Comparison of ENCODE assay signal across 8 cellular contexts in the genomic region with DNA sequence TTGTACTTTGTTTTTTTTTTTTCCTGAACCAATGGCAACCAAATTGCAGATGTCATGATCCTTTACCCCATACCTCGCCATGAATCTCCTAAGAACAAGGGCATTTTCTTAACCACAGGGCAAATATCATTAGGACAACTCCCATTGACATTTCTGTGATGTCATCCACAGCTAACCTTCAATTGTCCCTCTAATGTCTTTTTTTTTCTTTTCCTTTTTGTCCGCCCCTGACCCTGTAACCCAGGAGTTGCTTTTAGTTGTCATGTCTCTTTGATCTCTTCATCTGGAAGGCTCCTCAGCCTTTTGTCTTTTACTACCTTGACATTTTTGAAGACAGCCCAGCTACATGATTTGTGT. TPM values are rescaled to one million over a fixed set of nuclear protein-coding genes. Genes with fewer than 3 reads are reported as not detected.
DNase-seq lines count a peak whose midpoint lies in the region; ATAC-seq and TF ChIP-seq lines count a peak whose summit lies in the region.

No MANE protein-coding gene starts in this region.

- 45% methylated on average over 2 of the region's 2 CpGs for WGBS in mammary epithelial cell (ENCODE audit: low coverage, missing lambda C conversion rate)

- H3K9me3 ChIP-seq in left ventricle myocardium inferior (replicated peaks) (no peaks in the 10 kb centered on the region), mammary epithelial cell (replicated peaks; ENCODE audit: insufficient read depth, low read length) (no peaks in the 10 kb centered on the region), mucosa of rectum (ENCODE audit: control insufficient read depth in 2 of 2, low read length in 2 of 2) (no peaks in the 10 kb centered on the region)

- TF ChIP-seq CTCF in left ventricle myocardium inferior (IDR thresholded peaks at IDR 0.05; ENCODE audit: borderline replicate concordance) (no peak), mammary epithelial cell (conservative IDR thresholded peaks at IDR 0.05 in 1 of 2, IDR thresholded peaks at IDR 0.05 in 1 of 2; ENCODE audit: extremely low read depth in 1 of 2, insufficient read depth in 1 of 2, low read depth in 1 of 2, low read length in 2 of 2) (no peak)

- peak overlapping the region; percentile 89 for H3K4me2 ChIP-seq in mammary epithelial cell (ENCODE audit: insufficient read depth, low read depth, low read length)

- ATAC-seq in Right ventricle myocardium inferior = no peak
- ATAC-seq in GM18868 (IDR thresholded peaks at IDR 0.05; ENCODE audit: unreplicated experiment) = no peak
- no peak for ATAC-seq in HG03095 (IDR thresholded peaks at IDR 0.05; ENCODE audit: unreplicated experiment)

- DNase-seq in left ventricle myocardium inferior (no peak), Right ventricle myocardium inferior (ENCODE audit: missing footprints) (no peak), mammary epithelial cell (no peak), NCI-H187 (lab: John Stamatoyannopoulos, UW) (no peak), NCI-H524 (lab: John Stamatoyannopoulos, UW) (no peak)

- intact Hi-C loops in left ventricle myocardium inferior (cut with micrococcal nuclease) = no loop called here
- intact Hi-C loops in Right ventricle myocardium inferior (cut with DNase I) = no loop called here
- intact Hi-C loops in mammary epithelial cell (cut with micrococcal nuclease) = loop anchor here (5.0 kb wide), 1 partner anchor 77 kb away; a partner anchor contains a TSS

- H3K9ac ChIP-seq in mammary epithelial cell (ENCODE audit: insufficient read depth, low read length) (peak overlapping the region; percentile 53), mucosa of rectum (ENCODE audit: low read depth in 1 of 2, low read length in 2 of 2) (peak overlapping the region; percentile 65 to 71)

- H3K4me1 ChIP-seq in left ventricle myocardium inferior (peaks cover 34% of the 10 kb centered on the region), mammary epithelial cell (ENCODE audit: insufficient read depth, low read length) (peaks cover 4% of the 10 kb centered on the region), mucosa of rectum (ENCODE audit: control insufficient read depth in 2 of 2, insufficient read depth in 2 of 2, low read length in 2 of 2) (peaks cover 15 to 21% of the 10 kb centered on the region in 2 donors)

- dilution Hi-C loops in mammary epithelial cell (cut with HindIII; ENCODE audit: low sequenced_read_pairs) = no loop called here

- BruUV-seq in mammary epithelial cell (replicated peaks; lab: Mats Ljungman, UMichigan) = no TSS peak

- in situ Hi-C loops in mammary epithelial cell (cut with MboI; ENCODE audit: low sequenced_read_pairs in 2 of 2) = no loop called here

- CTCF ChIA-PET in mammary epithelial cell (lab: Charles Lee; ENCODE audit: low non-redundant PET) = no interaction called here

- H3K4me3 ChIP-seq in left ventricle myocardium inferior (peak overlapping the region; percentile 99), mammary epithelial cell (replicated peaks in 1 of 3; ENCODE audit: insufficient read depth in 1 of 3, low read depth in 2 of 3, low read length in 3 of 3) (peak overlapping the region; percentile 76 to 96 (median 87)), mucosa of rectum (ENCODE audit: low read length in 2 of 2) (peak overlapping the region; percentile 90 to 100)

- H3K27ac ChIP-seq in left ventricle myocardium inferior (replicated peaks) (peak overlapping the region; percentile 80), mammary epithelial cell (ENCODE audit: insufficient read depth, low read depth, low read length) (no peak overlapping the region), mucosa of rectum (ENCODE audit: low read depth in 2 of 2, low read length in 2 of 2) (peak overlapping the region; percentile 67 to 72)

- no peaks in the 10 kb centered on the region for H4K20me1 ChIP-seq in mammary epithelial cell (ENCODE audit: insufficient read depth, low read length)

- H3K36me3 ChIP-seq in left ventricle myocardium inferior (peaks cover 12% of the 10 kb centered on the region), mammary epithelial cell (ENCODE audit: insufficient read depth, low read length) (no peaks in the 10 kb centered on the region), mucosa of rectum (ENCODE audit: control insufficient read depth in 2 of 2, insufficient read depth in 2 of 2, low read length in 2 of 2) (peaks cover 2 to 8% of the 10 kb centered on the region in 2 donors)

- H3K79me2 ChIP-seq in mammary epithelial cell (ENCODE audit: insufficient read depth, low read length) = no peaks in the 10 kb centered on the region

- H3K27me3 ChIP-seq in left ventricle myocardium inferior (ENCODE audit: low read depth) = no peaks in the 10 kb centered on the region
- H3K27me3 ChIP-seq in mammary epithelial cell (ENCODE audit: insufficient read depth, low read length) = no peaks in the 10 kb centered on the region
- no peaks in the 10 kb centered on the region for H3K27me3 ChIP-seq in mucosa of rectum (ENCODE audit: control insufficient read depth in 2 of 2, insufficient read depth in 2 of 2, low read length in 2 of 2)

- H2AFZ ChIP-seq in mammary epithelial cell (ENCODE audit: low read depth, low read length) = peak overlapping the region; percentile 99

RNA-seq across cellular contexts. Expression of a gene that starts 0.4 kb away (rescaled TPM):
- 6.6 TPM for total RNA-seq in left ventricle myocardium inferior
- 6.5 TPM for total RNA-seq in Right ventricle myocardium inferior
- 10 to 100 TPM; 10.3 to 16.8 TPM for total RNA-seq in mammary epithelial cell
- 7.6 TPM for polyA plus RNA-seq in mammary epithelial cell
- 2.0 TPM for polyA minus RNA-seq in mammary epithelial cell

RNA-seq across cellular contexts. Expression of a gene that starts 31.6 kb away (rescaled TPM):
- total RNA-seq in left ventricle myocardium inferior (5.9 TPM), Right ventricle myocardium inferior (3.5 TPM), mammary epithelial cell (not detected)
- polyA plus RNA-seq in mammary epithelial cell = not detected
- polyA minus RNA-seq in mammary epithelial cell = not detected

RNA-seq across cellular contexts. Expression of a gene that starts 37.5 kb away (rescaled TPM):
- total RNA-seq in left ventricle myocardium inferior (7.3 TPM), Right ventricle myocardium inferior (7.7 TPM), mammary epithelial cell (10 to 100 TPM; 24.3 to 29.5 TPM)
- 29.5 TPM for polyA plus RNA-seq in mammary epithelial cell
- polyA minus RNA-seq in mammary epithelial cell = 70.1 TPM
